ENCODE assay signal across 17 cellular contexts in genomic region chr12:94277426-94278000, GRCh38.
A peak's percentile ranks its signal among the peaks of the same experiment; 100 is the strongest.
DNase-seq lines count a peak whose midpoint lies in the region; TF ChIP-seq lines count a peak whose summit lies in the region.
"Had no signal": no experiment of that assay in that cellular context is flagged by ENCODE, and none has a peak within 500 bp of the region (broad histone marks: within the 10 kb centered on the region; RNA-seq: fewer than 3 reads in every experiment).

No MANE protein-coding gene starts in this region.

- DNase-seq in RPMI7951 (ENCODE audit: low read depth), result peak; percentile 56
- peak; percentile 79 for DNase-seq in fibroblast of mammary gland (ENCODE audit: low read depth)
- DNase-seq in midbrain (lab: John Stamatoyannopoulos, UW), result peak; percentile 20
- DNase-seq in superior temporal gyrus (ENCODE audit: extremely low spot score), result peak; percentile 66
- DNase-seq in NCI-H1417 treated with DMSO at 0.1 percent for 48 hours (lab: John Stamatoyannopoulos, UW), result no peak
- DNase-seq in HFFc6, result no peak
- no peak for DNase-seq in AG20443 (ENCODE audit: low spot score)
- DNase-seq: activated CD4-positive, CD25-positive, alpha-beta regulatory T cell; Caco-2; left lung; Peyer's patch; stimulated activated CD4-positive, alpha-beta T cell treated with anti-CD3 and anti-CD28 coated beads, Interleukin-4, amount 100 ng/mL, for 1 hour; stomach; upper lobe of right lung had no signal

- H3K36me3 Mint-ChIP-seq in HFFc6 (ENCODE audit: low read depth), result no peaks in the 10 kb centered on the region

- H3K27ac Mint-ChIP-seq in HFFc6, result no peak overlapping the region
- H3K27ac Mint-ChIP-seq: activated T-helper 17 cell treated with anti-CD3 and anti-CD28 coated beads, Interleukin-2, amount 50 U/mL, for 72 hours; B cell had no signal

- no peaks in the 10 kb centered on the region for H3K4me1 Mint-ChIP-seq in HFFc6 (ENCODE audit: low read depth)

- H3K9me3 Mint-ChIP-seq in HFFc6, result no peaks in the 10 kb centered on the region
- H3K9me3 Mint-ChIP-seq: activated T-helper 17 cell treated with anti-CD3 and anti-CD28 coated beads, Interleukin-2, amount 50 U/mL, for 72 hours had no signal

- H3K4me3 Mint-ChIP-seq in HFFc6, result no peak overlapping the region
- H3K4me3 Mint-ChIP-seq: activated T-helper 17 cell treated with anti-CD3 and anti-CD28 coated beads, Interleukin-2, amount 50 U/mL, for 72 hours; B cell had no signal

- TF ChIP-seq CTCF in fibroblast of mammary gland (conservative IDR thresholded peaks at IDR 0.05; ENCODE audit: control insufficient read depth, insufficient read depth, low read depth, low read length) (no peak), HFFc6 (IDR thresholded peaks at IDR 0.05) (no peak)

- H3K4me3 ChIP-seq in fibroblast of mammary gland (ENCODE audit: control insufficient read depth, low read depth, low read length), result no peak overlapping the region
- H3K4me3 ChIP-seq: left lung, Peyer's patch, SK-N-MC, stomach, upper lobe of right lung had no signal

- H3K27me3 Mint-ChIP-seq in HFFc6 (ENCODE audit: insufficient read depth), result peaks cover 12% of the 10 kb centered on the region
- H3K27me3 Mint-ChIP-seq: activated T-helper 17 cell treated with anti-CD3 and anti-CD28 coated beads, Interleukin-2, amount 50 U/mL, for 72 hours; B cell had no signal

Comparison
In these comparisons a context has a peak if more than half of its experiments do, and no peak if none do; other contexts are left out.
1. DNase-seq: peak in RPMI7951 (single experiment), fibroblast of mammary gland (single experiment), midbrain (single experiment) and superior temporal gyrus (single experiment); none in NCI-H1417 treated with DMSO at 0.1 percent for 48 hours (single experiment), HFFc6 (single experiment) and AG20443 (single experiment).